Comparison of ENCODE assay signal across 25 cellular contexts in genomic region chr2:41913921-41914609, GRCh38.
A peak's percentile ranks its signal among the peaks of the same experiment; 100 is the strongest.
DNase-seq lines count a peak whose midpoint lies in the region; ATAC-seq and TF ChIP-seq lines count a peak whose summit lies in the region.
"Had no signal": no experiment of that assay in that cellular context is flagged by ENCODE, and none has a peak within 500 bp of the region (broad histone marks: within the 10 kb centered on the region; RNA-seq: fewer than 3 reads in every experiment).

No MANE protein-coding gene starts in this region.

- H4K12ac ChIP-seq in trophoblast cell (ENCODE audit: low read depth, low read length) = no peak overlapping the region

- H3K18ac ChIP-seq in trophoblast cell (ENCODE audit: low read length) = no peak overlapping the region

- H3K4me1 ChIP-seq in Caco-2 (no peaks in the 10 kb centered on the region), body of pancreas (no peaks in the 10 kb centered on the region), hepatocyte (ENCODE audit: insufficient read depth) (no peaks in the 10 kb centered on the region), trophoblast cell (ENCODE audit: control insufficient read depth in 1 of 2, insufficient read depth in 2 of 2, low read length in 2 of 2) (peaks cover 0 to 2% of the 10 kb centered on the region in 2 experiments), suprapubic skin (peaks cover 8% of the 10 kb centered on the region)

- no peaks in the 10 kb centered on the region for H3K9me2 ChIP-seq in hepatocyte (replicated peaks; ENCODE audit: insufficient read depth)

- H3K27me3 ChIP-seq in Caco-2 (replicated peaks; ENCODE audit: control insufficient read depth, insufficient read depth, low read length) (no peaks in the 10 kb centered on the region), body of pancreas (no peaks in the 10 kb centered on the region), hepatocyte (no peaks in the 10 kb centered on the region), trophoblast cell (ENCODE audit: insufficient read depth, low read length) (no peaks in the 10 kb centered on the region), suprapubic skin (no peaks in the 10 kb centered on the region)

- H4K8ac ChIP-seq in trophoblast cell (ENCODE audit: low read depth, low read length) = no peak overlapping the region

- TF ChIP-seq CTCF in Caco-2 (IDR thresholded peaks at IDR 0.05; ENCODE audit: insufficient read depth in 1 of 2, low read depth in 1 of 2, low read length in 1 of 2, severe bottlenecking in 1 of 2, unreplicated experiment in 1 of 2) (no peak), body of pancreas (IDR thresholded peaks at IDR 0.05) (no peak), hepatocyte (IDR thresholded peaks at IDR 0.05; ENCODE audit: poor library complexity) (no peak), suprapubic skin (IDR thresholded peaks at IDR 0.05) (no peak)

- H3K4me2 ChIP-seq in hepatocyte = no peak overlapping the region
- no peak overlapping the region for H3K4me2 ChIP-seq in trophoblast cell (ENCODE audit: low read length)
- H3K4me2 ChIP-seq: PC-9 had no signal

- no peak overlapping the region for H2AFZ ChIP-seq in hepatocyte
- H2AFZ ChIP-seq in trophoblast cell (ENCODE audit: insufficient read depth, low read length, poor library complexity) = no peak overlapping the region
- H2AFZ ChIP-seq: PC-9 had no signal

- H3K27ac Mint-ChIP-seq in Caco-2 (ENCODE audit: unreplicated experiment) = peak overlapping the region; percentile 58
- H3K27ac Mint-ChIP-seq: CD8-positive, alpha-beta T cell had no signal

- H3K9ac ChIP-seq in trophoblast cell (ENCODE audit: low read length) = no peak overlapping the region

- no peak overlapping the region for H2AK5ac ChIP-seq in trophoblast cell (ENCODE audit: low read length)

- H3K79me2 ChIP-seq in hepatocyte = no peaks in the 10 kb centered on the region
- H3K79me2 ChIP-seq in trophoblast cell (ENCODE audit: control insufficient read depth, insufficient read depth, low read length, poor library complexity) = no peaks in the 10 kb centered on the region

- 57 to 68% methylated on average over 7 of the region's 7 CpGs for WGBS in body of pancreas, 2 donors
- WGBS in hepatocyte (ENCODE audit: low lambda C conversion rate, missing lambda C conversion rate) = 79% methylated on average over 7 of the region's 7 CpGs
- WGBS in trophoblast cell (ENCODE audit: extremely low coverage, insufficient coverage, insufficient read length) = no CpG with 5 or more reads among the region's 7 CpGs
- WGBS in suprapubic skin = 85% methylated on average over 7 of the region's 7 CpGs

- peak overlapping the region; percentile 25 for H4K91ac ChIP-seq in trophoblast cell (ENCODE audit: low read depth, low read length)

- DNase-seq in Caco-2 = no peak
- no peak for DNase-seq in body of pancreas
- DNase-seq in hepatocyte (ENCODE audit: low spot score) = no peak
- no peak for DNase-seq in trophoblast cell
- no peak for DNase-seq in iPS-NIHi11 (ENCODE audit: low spot score)
- no peak for DNase-seq in erythroblast (lab: John Stamatoyannopoulos, UW)
- no peak for DNase-seq in suprapubic skin (ENCODE audit: low spot score in 2 of 2)
- no peak for DNase-seq in NCI-H446 treated with DMSO at 0.1 percent for 48 hours (lab: John Stamatoyannopoulos, UW)
- DNase-seq: AML-193; C1 segment of cervical spinal cord; CD8-positive, alpha-beta T cell; DMS53; EL; GF-D8; H7; KG1; NCI-H1092; NCI-H1436; NCI-H187 treated with DMSO at 0.1 percent for 48 hours; NCI-H2107; NCI-H510A; PC-9; RPMI8226; SIG-M5 had no signal

- POLR2A ChIA-PET in Caco-2 (lab: Charles Lee) = no interaction called here

- H3K36me3 Mint-ChIP-seq in Caco-2 (ENCODE audit: insufficient read depth, unreplicated experiment) = no peaks in the 10 kb centered on the region
- H3K36me3 Mint-ChIP-seq: CD8-positive, alpha-beta T cell had no signal

- H3K9me3 ChIP-seq in Caco-2 (no peaks in the 10 kb centered on the region), body of pancreas (no peaks in the 10 kb centered on the region), hepatocyte (ENCODE audit: low read depth) (no peaks in the 10 kb centered on the region), trophoblast cell (ENCODE audit: insufficient read depth, low read depth, low read length) (no peaks in the 10 kb centered on the region), suprapubic skin (no peaks in the 10 kb centered on the region)

- peak overlapping the region; percentile 36 for H2BK12ac ChIP-seq in trophoblast cell (ENCODE audit: low read length)

- H3K36me3 ChIP-seq in Caco-2 (ENCODE audit: control insufficient read depth, insufficient read depth, low read length) (no peaks in the 10 kb centered on the region), body of pancreas (replicated peaks in 1 of 2; ENCODE audit: insufficient read depth in 1 of 2, low read depth in 2 of 2) (no peaks in the 10 kb centered on the region), hepatocyte (replicated peaks; ENCODE audit: insufficient read depth, low read depth) (no peaks in the 10 kb centered on the region), trophoblast cell (ENCODE audit: control insufficient read depth in 1 of 2, insufficient read depth in 2 of 2, low read length in 2 of 2) (no peaks in the 10 kb centered on the region), suprapubic skin (no peaks in the 10 kb centered on the region)

- peaks cover 18% of the 10 kb centered on the region for H3K9me3 Mint-ChIP-seq in Caco-2 (ENCODE audit: unreplicated experiment)
- H3K9me3 Mint-ChIP-seq: CD8-positive, alpha-beta T cell had no signal

- no peak overlapping the region for H3K4ac ChIP-seq in trophoblast cell (ENCODE audit: low read depth, low read length)

- peaks cover 6% of the 10 kb centered on the region for H3K4me1 Mint-ChIP-seq in Caco-2 (ENCODE audit: low read depth, unreplicated experiment)

- no TSS peak for BruUV-seq in Caco-2 (replicated peaks; lab: Mats Ljungman, UMichigan)

- H3K27ac ChIP-seq in body of pancreas = no peak overlapping the region
- peak overlapping the region; percentile 79 for H3K27ac ChIP-seq in hepatocyte
- no peak overlapping the region for H3K27ac ChIP-seq in trophoblast cell (ENCODE audit: low read depth, low read length)
- H3K27ac ChIP-seq in suprapubic skin = no peak overlapping the region
- H3K27ac ChIP-seq: HL-60, PC-9 had no signal

- CTCF ChIA-PET in Caco-2 (lab: Charles Lee) = no interaction called here

- peak overlapping the region; percentile 33 for H2BK5ac ChIP-seq in trophoblast cell (ENCODE audit: low read depth, low read length, poor library complexity)

- no peaks in the 10 kb centered on the region for H4K20me1 ChIP-seq in hepatocyte (ENCODE audit: insufficient read depth, poor library complexity, severe bottlenecking)

- no peak overlapping the region for H3K23ac ChIP-seq in trophoblast cell (ENCODE audit: low read length)

- no peak overlapping the region for H3K4me3 ChIP-seq in Caco-2 (ENCODE audit: low read depth, low read length)
- no peak overlapping the region for H3K4me3 ChIP-seq in body of pancreas
- H3K4me3 ChIP-seq in hepatocyte = no peak overlapping the region
- no peak overlapping the region for H3K4me3 ChIP-seq in trophoblast cell (ENCODE audit: low read depth, low read length)
- H3K4me3 ChIP-seq in suprapubic skin = no peak overlapping the region
- H3K4me3 ChIP-seq: PC-9 had no signal

- H3K14ac ChIP-seq in trophoblast cell (ENCODE audit: low read length) = no peak overlapping the region

- no peaks in the 10 kb centered on the region for H3K79me1 ChIP-seq in trophoblast cell (ENCODE audit: low read length)

- TF ChIP-seq EP300 in suprapubic skin (IDR thresholded peaks at IDR 0.05) = no peak

- no peak overlapping the region for H3K4me3 Mint-ChIP-seq in Caco-2 (ENCODE audit: unreplicated experiment)
- H3K4me3 Mint-ChIP-seq: CD8-positive, alpha-beta T cell had no signal

- H3K27me3 Mint-ChIP-seq in Caco-2 (ENCODE audit: insufficient read depth, unreplicated experiment) = no peaks in the 10 kb centered on the region

- peak; percentile 33 for ATAC-seq in body of pancreas
- ATAC-seq: CD8-positive, alpha-beta T cell had no signal

- intact Hi-C loops in Caco-2 (cut with micrococcal nuclease; ENCODE audit: unreplicated experiment) = no loop called here
- intact Hi-C loops in body of pancreas (cut with DNase I) = no loop called here

- no peak for TF ChIP-seq POLR2A in body of pancreas (IDR thresholded peaks at IDR 0.05)
- TF ChIP-seq POLR2A in erythroblast (IDR thresholded peaks at IDR 0.05; ENCODE audit: low read length) = no peak
- no peak for TF ChIP-seq POLR2A in suprapubic skin (IDR thresholded peaks at IDR 0.05)

- H2BK120ac ChIP-seq in trophoblast cell (ENCODE audit: insufficient read depth, low read length, poor library complexity) = no peak overlapping the region
